28 cellular contexts compared by ENCODE assay signal in genomic region chr6:47423087-47423486, GRCh38.
"Had no signal": no experiment of that assay in that cellular context is flagged by ENCODE, and none has a peak within 500 bp of the region (broad histone marks: within the 10 kb centered on the region; RNA-seq: fewer than 3 reads in every experiment).

No MANE protein-coding gene starts in this region.

- H3K27ac ChIP-seq: stomach, suprapubic skin, testis, thoracic aorta, thyroid gland, tibial artery, tibial nerve, transverse colon, upper lobe of left lung, upper lobe of right lung, uterus, vagina had no signal

- H3K27me3 Mint-ChIP-seq: stimulated activated memory B cell treated with anti-CD40 and anti-IgM and Interleukin-4, amounts not matched to agents 10 μg/mL and 1 μg/mL and 100 μg/mL, for 72 hours; stimulated activated naive CD8-positive, alpha-beta T cell treated with anti-CD3 and anti-CD28 coated beads, Interleukin-15, amount 100 ng/mL, for 72 hours; stimulated activated naive CD8-positive, alpha-beta T cell treated with anti-CD3 and anti-CD28 coated beads, Interleukin-15, Interleukin-2, amounts not matched to agents 100 ng/mL and 50 ng/mL, for 24 hours; type B pancreatic cell had no signal

- H3K4me1 ChIP-seq: suprapubic skin, testis, thyroid gland, tibial artery, upper lobe of right lung, uterus, vagina had no signal

- H3K9me3 ChIP-seq: suprapubic skin, testis, thoracic aorta, thyroid gland, tibial artery, transverse colon, upper lobe of left lung, upper lobe of right lung, uterus, vagina had no signal

- H3K36me3 Mint-ChIP-seq: stimulated activated effector memory CD8-positive, alpha-beta T cell treated with anti-CD3 and anti-CD28 coated beads, Interleukin-12 subunit alpha, Interleukin-12 subunit beta, amount 100 ng/mL, for 72 hours; stimulated activated memory B cell treated with anti-CD40 and anti-IgM and Interleukin-4, amounts not matched to agents 10 μg/mL and 1 μg/mL and 100 μg/mL, for 72 hours; stimulated activated naive B cell treated with anti-CD40 and anti-IgM and Interleukin-4, amounts not matched to agents 10 μg/mL and 1 μg/mL and 100 μg/mL, for 72 hours; type B pancreatic cell had no signal

- H3K4me3 ChIP-seq: stomach, suprapubic skin, testis, thoracic aorta, thyroid gland, tibial artery, tibial nerve, transverse colon, upper lobe of left lung, upper lobe of right lung, uterus, vagina had no signal

- H3K27me3 ChIP-seq: stomach, suprapubic skin, testis, thyroid gland, tibial artery, tibial nerve, transverse colon, upper lobe of left lung, upper lobe of right lung, uterus, vagina had no signal

- H3K4me3 Mint-ChIP-seq: stimulated activated effector memory CD8-positive, alpha-beta T cell treated with anti-CD3 and anti-CD28 coated beads, Interleukin-12 subunit alpha, Interleukin-12 subunit beta, amount 100 ng/mL, for 72 hours; stimulated activated memory B cell treated with anti-CD40 and anti-IgM and Interleukin-4, amounts not matched to agents 10 μg/mL and 1 μg/mL and 100 μg/mL, for 72 hours; stimulated activated naive B cell treated with anti-CD40 and anti-IgM and Interleukin-4, amounts not matched to agents 10 μg/mL and 1 μg/mL and 100 μg/mL, for 72 hours; stimulated activated naive CD8-positive, alpha-beta T cell treated with anti-CD3 and anti-CD28 coated beads, Interleukin-15, amount 100 ng/mL, for 72 hours; stimulated activated naive CD8-positive, alpha-beta T cell treated with anti-CD3 and anti-CD28 coated beads, Interleukin-15, Interleukin-2, amounts not matched to agents 100 ng/mL and 50 ng/mL, for 24 hours; type B pancreatic cell had no signal

- H3K9me3 Mint-ChIP-seq: stimulated activated effector memory CD8-positive, alpha-beta T cell treated with anti-CD3 and anti-CD28 coated beads, Interleukin-12 subunit alpha, Interleukin-12 subunit beta, amount 100 ng/mL, for 72 hours; stimulated activated naive CD8-positive, alpha-beta T cell treated with anti-CD3 and anti-CD28 coated beads, Interleukin-15, Interleukin-2, amounts not matched to agents 100 ng/mL and 50 ng/mL, for 24 hours had no signal

- ATAC-seq: stimulated activated effector memory CD8-positive, alpha-beta T cell treated with anti-CD3 and anti-CD28 coated beads, Interleukin-12 subunit alpha, Interleukin-12 subunit beta, amount 100 ng/mL, for 72 hours; stimulated activated memory B cell treated with anti-CD40 and anti-IgM and Interleukin-4, amounts not matched to agents 10 μg/mL and 1 μg/mL and 100 μg/mL, for 72 hours; stimulated activated naive B cell treated with anti-CD40 and anti-IgM and Interleukin-4, amounts not matched to agents 10 μg/mL and 1 μg/mL and 100 μg/mL, for 72 hours; stimulated activated naive CD8-positive, alpha-beta T cell treated with anti-CD3 and anti-CD28 coated beads, Interleukin-15, amount 100 ng/mL, for 72 hours; stimulated activated naive CD8-positive, alpha-beta T cell treated with anti-CD3 and anti-CD28 coated beads, Interleukin-15, Interleukin-2, amounts not matched to agents 100 U/mL and 50 U/mL, for 24 hours; upper lobe of right lung had no signal

- H3K4me1 Mint-ChIP-seq: stimulated activated effector memory CD8-positive, alpha-beta T cell treated with anti-CD3 and anti-CD28 coated beads, Interleukin-12 subunit alpha, Interleukin-12 subunit beta, amount 100 ng/mL, for 72 hours; stimulated activated memory B cell treated with anti-CD40 and anti-IgM and Interleukin-4, amounts not matched to agents 10 μg/mL and 1 μg/mL and 100 μg/mL, for 72 hours; stimulated activated naive B cell treated with anti-CD40 and anti-IgM and Interleukin-4, amounts not matched to agents 10 μg/mL and 1 μg/mL and 100 μg/mL, for 72 hours; stimulated activated naive CD8-positive, alpha-beta T cell treated with anti-CD3 and anti-CD28 coated beads, Interleukin-15, amount 100 ng/mL, for 72 hours had no signal

- H3K27ac Mint-ChIP-seq: stimulated activated effector memory CD8-positive, alpha-beta T cell treated with anti-CD3 and anti-CD28 coated beads, Interleukin-12 subunit alpha, Interleukin-12 subunit beta, amount 100 ng/mL, for 72 hours; stimulated activated memory B cell treated with anti-CD40 and anti-IgM and Interleukin-4, amounts not matched to agents 10 μg/mL and 1 μg/mL and 100 μg/mL, for 72 hours; stimulated activated naive B cell treated with anti-CD40 and anti-IgM and Interleukin-4, amounts not matched to agents 10 μg/mL and 1 μg/mL and 100 μg/mL, for 72 hours; stimulated activated naive CD8-positive, alpha-beta T cell treated with anti-CD3 and anti-CD28 coated beads, Interleukin-15, amount 100 ng/mL, for 72 hours; stimulated activated naive CD8-positive, alpha-beta T cell treated with anti-CD3 and anti-CD28 coated beads, Interleukin-15, Interleukin-2, amounts not matched to agents 100 ng/mL and 50 ng/mL, for 24 hours; type B pancreatic cell had no signal

- DNase-seq: stimulated activated CD4-positive, alpha-beta T cell treated with anti-CD3 and anti-CD28 coated beads, Interleukin-2, amount 100 ng/mL, for 48 hours; stimulated activated CD4-positive, alpha-beta T cell treated with anti-CD3 and anti-CD28 coated beads, Interleukin-4, amount 100 ng/mL, for 1 hour; stimulated activated CD4-positive, alpha-beta T cell treated with anti-CD3 and anti-CD28 coated beads, Interleukin-4, amount 100 ng/mL, for 24 hours; stimulated activated CD4-positive, alpha-beta T cell treated with anti-CD3 and anti-CD28 coated beads, Interleukin-4, amount 100 ng/mL, for 4 hours; stimulated activated CD8-positive, alpha-beta memory T cell treated with anti-CD3 and anti-CD28 coated beads, Interleukin-4, amount 100 ng/mL, for 48 hours; stimulated activated naive B cell treated with anti-CD40 and anti-IgM and Interleukin-4, amounts not matched to agents 10 μg/mL and 1 μg/mL and 100 μg/mL, for 72 hours; stimulated activated naive CD4-positive, alpha-beta T cell; stimulated activated naive CD4-positive, alpha-beta T cell treated with Interleukin-2 at 50 U/mL for 16 hours; stimulated activated naive CD8-positive, alpha-beta T cell treated with anti-CD3 and anti-CD28 coated beads, Interleukin-15, amount 100 ng/mL, for 72 hours; stimulated activated naive CD8-positive, alpha-beta T cell treated with anti-CD3 and anti-CD28 coated beads, Interleukin-15, Interleukin-2, amounts not matched to agents 100 U/mL and 50 U/mL, for 24 hours; stomach; substantia nigra; testis; thyroid gland; tibial artery; transverse colon; trophoblast cell; upper lobe of left lung; upper lobe of right lung; uterus had no signal

- H3K36me3 ChIP-seq: stomach, suprapubic skin, thoracic aorta, thyroid gland, tibial artery, tibial nerve, transverse colon, upper lobe of left lung, upper lobe of right lung, uterus, vagina had no signal
